Comparison of ENCODE assay signal across 8 cellular contexts in the genomic region with DNA sequence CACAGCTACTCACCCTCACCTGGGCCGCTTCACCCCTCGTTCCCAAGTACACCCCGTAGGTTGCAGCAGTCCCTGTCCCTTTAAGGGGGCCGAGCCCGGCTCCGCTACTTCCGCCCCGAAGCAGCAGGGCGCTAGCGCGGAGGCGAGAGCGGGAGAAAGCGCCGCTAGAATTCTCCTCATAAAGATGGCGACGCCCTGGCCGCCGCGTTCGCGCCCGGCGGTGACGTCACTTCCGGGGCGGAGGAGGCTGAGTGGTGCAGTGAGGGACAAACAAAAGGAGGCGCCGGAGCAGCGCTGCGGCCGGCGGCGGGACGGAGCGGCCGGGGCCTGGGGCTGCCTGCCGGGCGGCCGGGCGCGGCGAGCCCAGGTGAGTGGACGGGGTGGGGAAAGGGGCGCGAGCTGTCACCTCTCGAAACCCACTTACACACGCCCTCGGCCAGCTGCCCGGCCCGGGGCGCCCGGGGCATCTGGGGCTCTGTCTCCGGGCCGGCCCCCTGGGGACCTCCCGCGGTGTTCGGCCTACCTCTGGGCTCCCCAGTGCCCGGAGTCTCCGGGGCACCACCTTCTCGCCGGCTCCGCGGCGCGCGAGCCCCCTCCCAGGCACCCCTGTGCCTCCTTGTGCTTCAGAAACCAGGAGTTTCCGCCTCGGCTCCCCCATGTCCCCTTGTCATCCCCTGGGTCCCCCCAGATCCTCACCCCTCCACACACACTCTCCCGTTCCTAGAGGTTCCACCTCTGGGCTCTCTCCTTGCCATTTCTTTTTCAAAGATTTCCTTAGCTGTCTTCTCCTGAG. TPM values are rescaled to one million over a fixed set of nuclear protein-coding genes. Genes with fewer than 3 reads are reported as not detected.
A peak's percentile ranks its signal among the peaks of the same experiment; 100 is the strongest.
DNase-seq lines count a peak whose midpoint lies in the region; ATAC-seq and TF ChIP-seq lines count a peak whose summit lies in the region.

Gene KYAT1 (minus strand): TSS at position 67 of the 793 bp plus-strand sequence. CDS start 36,545 bp downstream, outside the sequence.
Gene LRRC8A (plus strand): TSS at position 250 of the 793 bp plus-strand sequence. CDS start 25,032 bp downstream, outside the sequence.

- H3K27me3 ChIP-seq in ectodermal cell (ENCODE audit: control insufficient read depth, insufficient read depth, low read length, poor library complexity, severe bottlenecking), result no peaks in the 10 kb centered on the region
- no peaks in the 10 kb centered on the region for H3K27me3 ChIP-seq in lower lobe of right lung (ENCODE audit: low read depth)

- intact Hi-C loops in lower lobe of right lung (cut with DNase I), result no loop called here

- TF ChIP-seq CTCF in GM20000 (IDR thresholded peaks at IDR 0.05; ENCODE audit: extremely low read depth, missing control alignments) (no peak), lower lobe of right lung (IDR thresholded peaks at IDR 0.05) (peak; percentile 11)

- peak within 1 kb of the TSS; percentile 91 for H3K4me3 ChIP-seq in ectodermal cell (ENCODE audit: insufficient read depth, low read depth, low read length)
- H3K4me3 ChIP-seq in lower lobe of right lung, result peak within 1 kb of the TSS; percentile 96

- no peaks in the 10 kb centered on the region for H3K9me3 ChIP-seq in ectodermal cell (ENCODE audit: control insufficient read depth, low read length)
- H3K9me3 ChIP-seq in lower lobe of right lung, result no peaks in the 10 kb centered on the region

- DNase-seq in COLO668 (lab: John Stamatoyannopoulos, UW; ENCODE audit: unreplicated experiment) (peak; percentile 98), GM20000 (ENCODE audit: low spot score) (peak; percentile 97), HS-5 (ENCODE audit: low read depth) (peak; percentile 79), NK-92 (lab: John Stamatoyannopoulos, UW; ENCODE audit: unreplicated experiment) (peak; percentile 80), lower lobe of right lung (peak; percentile 98)
- peak; percentile 94 to 98 for DNase-seq in activated CD8-positive, alpha-beta memory T cell treated with anti-CD3 and anti-CD28 coated beads for 1 hour (ENCODE audit: extremely low read depth in 1 of 2, low read depth in 1 of 2)
- peak; percentile 92 to 99 (median 94) for DNase-seq in stimulated activated CD4-positive, alpha-beta T cell treated with anti-CD3 and anti-CD28 coated beads, TNF-alpha, amount 100 ng/mL, for 1 hour (ENCODE audit: low read depth in 3 of 3, low spot score in 1 of 3)

- peak; percentile 95 to 96 for ATAC-seq in lower lobe of right lung

- H3K36me3 ChIP-seq in ectodermal cell (ENCODE audit: control insufficient read depth, insufficient read depth, low read length) (peaks cover 11% of the 10 kb centered on the region), lower lobe of right lung (peaks cover 15% of the 10 kb centered on the region)

- 0% methylated on average over 70 of the region's 70 CpGs for WGBS in ectodermal cell, 2 experiments

- H3K4me1 ChIP-seq in ectodermal cell (ENCODE audit: control insufficient read depth, insufficient read depth, low read length), result peaks cover 6% of the 10 kb centered on the region
- H3K4me1 ChIP-seq in lower lobe of right lung, result peaks cover 48% of the 10 kb centered on the region

- peak within 1 kb of the TSS; percentile 85 for H3K27ac ChIP-seq in ectodermal cell (ENCODE audit: insufficient read depth, low read depth, low read length, poor library complexity, severe bottlenecking)
- H3K27ac ChIP-seq in lower lobe of right lung, result peak within 1 kb of the TSS; percentile 97

RNA-seq across cellular contexts. Expression of gene KYAT1, which starts in this region (rescaled TPM):
- polyA plus RNA-seq in ectodermal cell (2013, experiment 1 of 4), result 19.9 TPM
- polyA plus RNA-seq in ectodermal cell (2013, experiment 2 of 4), result 20.3 TPM
- 17.3 TPM for polyA plus RNA-seq in ectodermal cell (2013, experiment 3 of 4)
- polyA plus RNA-seq in ectodermal cell (2013, experiment 4 of 4), result 19.9 TPM
- total RNA-seq in lower lobe of right lung, result 7.1 TPM

RNA-seq across cellular contexts. Expression of gene LRRC8A, which starts in this region (rescaled TPM):
- 50.2 TPM for polyA plus RNA-seq in ectodermal cell (2013, experiment 1 of 4)
- polyA plus RNA-seq in ectodermal cell (2013, experiment 2 of 4), result 51.3 TPM
- polyA plus RNA-seq in ectodermal cell (2013, experiment 3 of 4), result 36.5 TPM
- polyA plus RNA-seq in ectodermal cell (2013, experiment 4 of 4), result 38.5 TPM
- 45.5 TPM for total RNA-seq in lower lobe of right lung

Comparison
In these comparisons a context has a peak if more than half of its experiments do, and no peak if none do; other contexts are left out.
1. Peak in every context shown above with its lines: DNase-seq, ATAC-seq, H3K4me3 ChIP-seq and H3K27ac ChIP-seq.